In the genomic region with DNA sequence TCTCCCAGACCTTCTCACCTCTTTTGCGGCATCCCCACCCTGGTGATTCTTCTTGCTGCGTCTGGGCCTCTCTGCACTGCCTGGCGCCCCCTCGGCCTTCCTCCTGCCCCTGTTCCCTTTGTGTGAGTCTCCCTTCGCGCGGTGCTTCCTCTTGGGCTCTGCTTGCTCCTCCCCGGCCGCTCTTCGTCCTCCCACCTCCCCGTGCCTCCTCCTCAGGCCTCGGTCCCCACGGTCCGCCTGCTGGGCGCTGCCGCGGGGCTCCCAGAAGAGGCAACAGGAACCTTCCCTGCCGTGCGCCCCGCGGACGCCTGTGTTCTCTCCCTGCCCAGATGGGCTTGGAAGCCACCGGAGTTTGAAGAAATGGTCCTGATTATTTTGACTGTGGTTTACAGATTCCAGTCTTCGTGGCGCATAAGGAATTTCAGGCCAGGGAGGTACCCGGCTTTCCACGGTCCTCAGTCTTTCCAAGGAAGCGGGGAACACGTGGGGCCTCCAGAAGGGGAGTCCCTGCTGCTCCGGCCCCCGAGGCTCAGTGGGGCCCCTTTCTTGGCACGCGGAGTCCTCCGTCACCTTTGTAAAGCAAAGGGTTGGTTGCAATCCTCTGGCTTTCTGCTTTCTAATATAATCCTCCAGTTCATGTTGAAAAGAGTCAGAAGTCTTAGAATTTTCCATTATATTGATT, we compare ENCODE assay signal across 14 cellular contexts.
A peak's percentile ranks its signal among the peaks of the same experiment; 100 is the strongest.
DNase-seq lines count a peak whose midpoint lies in the region; ATAC-seq and TF ChIP-seq lines count a peak whose summit lies in the region.
"Had no signal": no experiment of that assay in that cellular context is flagged by ENCODE, and none has a peak within 500 bp of the region (broad histone marks: within the 10 kb centered on the region; RNA-seq: fewer than 3 reads in every experiment).

No MANE protein-coding gene starts in this region.

- TF ChIP-seq CTCF in choroid plexus epithelial cell (conservative IDR thresholded peaks at IDR 0.05; ENCODE audit: low read depth, low read length): no peak

- peak; percentile 9 to 30 for DNase-seq in Kasumi-1 (lab: John Stamatoyannopoulos, UW)
- peak; percentile 33 for DNase-seq in choroid plexus epithelial cell (ENCODE audit: low read depth)
- peak; percentile 69 for DNase-seq in left kidney (ENCODE audit: low read depth, low spot score)
- no peak for DNase-seq in skeletal muscle cell (ENCODE audit: low read depth)
- no peak for DNase-seq in NCI-H2171 treated with DMSO at 0.1 percent for 48 hours (lab: John Stamatoyannopoulos, UW)
- DNase-seq: activated CD4-positive, alpha-beta T cell treated with anti-CD3 and anti-CD28 coated beads, Interleukin-2, amount 50 U/mL, for 1 hour; activated T-cell treated with anti-CD3 and anti-CD28 coated beads, Interleukin-2, amount 50 U/mL, for 72 hours; CD4-positive, CD25-positive, alpha-beta regulatory T cell; NCI-H2029 treated with DMSO at 0.1 percent for 48 hours; NCI-H82; stomach had no signal

- ATAC-seq in HG02981 (IDR thresholded peaks at IDR 0.05; ENCODE audit: unreplicated experiment): no peak
- no peak for ATAC-seq in HG02885 (IDR thresholded peaks at IDR 0.05; ENCODE audit: poor library complexity, unreplicated experiment)
- ATAC-seq: activated T-cell treated with anti-CD3 and anti-CD28 coated beads, Interleukin-2, amount 50 U/mL, for 72 hours had no signal

- H3K4me3 ChIP-seq in choroid plexus epithelial cell (ENCODE audit: low read depth, low read length): peak overlapping the region; percentile 44
- H3K4me3 ChIP-seq in skeletal muscle cell (ENCODE audit: low read depth, low read length): peak overlapping the region; percentile 7
- H3K4me3 ChIP-seq: HAP-1, stomach had no signal

Comparison
In these comparisons a context has a peak if more than half of its experiments do, and no peak if none do; other contexts are left out.
1. DNase-seq: peak in Kasumi-1 (2 of 2), choroid plexus epithelial cell (single experiment) and left kidney (single experiment); none in skeletal muscle cell (single experiment) and NCI-H2171 treated with DMSO at 0.1 percent for 48 hours (single experiment).